ENCODE assay signal across 12 cellular contexts in genomic region chr13:50152224-50152623, GRCh38.
DNase-seq lines count a peak whose midpoint lies in the region; ATAC-seq and TF ChIP-seq lines count a peak whose summit lies in the region.
"Had no signal": no experiment of that assay in that cellular context is flagged by ENCODE, and none has a peak within 500 bp of the region (broad histone marks: within the 10 kb centered on the region; RNA-seq: fewer than 3 reads in every experiment).

No MANE protein-coding gene starts in this region.

- no peaks in the 10 kb centered on the region for H4K20me1 ChIP-seq in BLaER1 treated with 17β-estradiol and CSF1 and Interleukin-3, amounts not matched to agents 10 nM and 100 nM
- H4K20me1 ChIP-seq in KMS-11 (ENCODE audit: insufficient read depth) = no peaks in the 10 kb centered on the region

- H3K36me3 ChIP-seq in BLaER1 treated with 17β-estradiol and CSF1 and Interleukin-3, amounts not matched to agents 10 nM and 100 nM = no peaks in the 10 kb centered on the region
- H3K36me3 ChIP-seq in KMS-11 (ENCODE audit: insufficient read depth) = no peaks in the 10 kb centered on the region
- H3K36me3 ChIP-seq: SJCRH30 had no signal

- no peak for TF ChIP-seq CTCF in KMS-11 (conservative IDR thresholded peaks at IDR 0.05; ENCODE audit: low read depth, low read length)

- ATAC-seq in memory B cell (ENCODE audit: low read depth) (peak; percentile 8), GM18517 (IDR thresholded peaks at IDR 0.05; ENCODE audit: unreplicated experiment) (no peak)

- peak overlapping the region; percentile 48 for H3K4me3 Mint-ChIP-seq in activated naive CD8-positive, alpha-beta T cell treated with anti-CD3 and anti-CD28 coated beads for 36 hours
- peak overlapping the region; percentile 86 for H3K4me3 Mint-ChIP-seq in memory B cell

- no peaks in the 10 kb centered on the region for H3K9me3 ChIP-seq in BLaER1 treated with 17β-estradiol and CSF1 and Interleukin-3, amounts not matched to agents 10 nM and 100 nM (replicated peaks in 1 of 11)
- H3K9me3 ChIP-seq: SJCRH30 had no signal

- no peaks in the 10 kb centered on the region for H3K79me2 ChIP-seq in KMS-11 (ENCODE audit: insufficient read depth, low read depth)

- peaks cover 6 to 16% (median 11%) of the 10 kb centered on the region in 10 experiments; a peak in 16 of 20 replicates for H3K4me1 ChIP-seq in BLaER1 treated with 17β-estradiol and CSF1 and Interleukin-3, amounts not matched to agents 10 nM and 100 nM
- H3K4me1 ChIP-seq in KMS-11 (ENCODE audit: low read depth, poor library complexity, severe bottlenecking) = peaks cover 24% of the 10 kb centered on the region

- no peak overlapping the region; a peak in 1 of 20 replicates for H3K4me3 ChIP-seq in BLaER1 treated with 17β-estradiol and CSF1 and Interleukin-3, amounts not matched to agents 10 nM and 100 nM
- no peak overlapping the region for H3K4me3 ChIP-seq in KMS-11 (IDR thresholded peaks at IDR 0.05; ENCODE audit: insufficient read depth, low read depth, low read length)
- H3K4me3 ChIP-seq: SJCRH30 had no signal

- H3K27ac Mint-ChIP-seq in activated naive CD8-positive, alpha-beta T cell treated with anti-CD3 and anti-CD28 coated beads for 36 hours = no peak overlapping the region
- H3K27ac Mint-ChIP-seq in memory B cell = peak overlapping the region; percentile 93

- H3K27me3 ChIP-seq in BLaER1 treated with 17β-estradiol and CSF1 and Interleukin-3, amounts not matched to agents 10 nM and 100 nM = no peaks in the 10 kb centered on the region
- H3K27me3 ChIP-seq in KMS-11 (ENCODE audit: insufficient read depth, low read depth) = no peaks in the 10 kb centered on the region
- H3K27me3 ChIP-seq: SJCRH30 had no signal

- no peaks in the 10 kb centered on the region for H3K36me3 Mint-ChIP-seq in activated naive CD8-positive, alpha-beta T cell treated with anti-CD3 and anti-CD28 coated beads for 36 hours
- no peaks in the 10 kb centered on the region for H3K36me3 Mint-ChIP-seq in memory B cell

- H3K4me1 Mint-ChIP-seq in activated naive CD8-positive, alpha-beta T cell treated with anti-CD3 and anti-CD28 coated beads for 36 hours = peaks cover 7% of the 10 kb centered on the region
- peaks cover 19% of the 10 kb centered on the region for H3K4me1 Mint-ChIP-seq in memory B cell

- peak overlapping the region; percentile 83 for H2AFZ ChIP-seq in KMS-11 (ENCODE audit: low read depth)

- H3K4me2 ChIP-seq in BLaER1 treated with 17β-estradiol and CSF1 and Interleukin-3, amounts not matched to agents 10 nM and 100 nM = peak overlapping the region; percentile 33 to 71 (median 47); a peak in 21 of 22 replicates
- H3K4me2 ChIP-seq in KMS-11 = peak overlapping the region; percentile 58

- no peak for DNase-seq in activated naive CD8-positive, alpha-beta T cell treated with anti-CD3 and anti-CD28 coated beads for 36 hours
- no peak for DNase-seq in memory B cell (ENCODE audit: low spot score in 2 of 2)
- no peak for DNase-seq in NCI-H345 (lab: John Stamatoyannopoulos, UW)
- DNase-seq in GM19240 (ENCODE audit: insufficient read length, low spot score) = no peak
- no peak for DNase-seq in DMS153 (lab: John Stamatoyannopoulos, UW)
- DNase-seq: H7, NCI-H2081 treated with DMSO at 0.1 percent for 48 hours, retina had no signal

- H3K27ac ChIP-seq in BLaER1 treated with 17β-estradiol and CSF1 and Interleukin-3, amounts not matched to agents 10 nM and 100 nM = no peak overlapping the region
- H3K27ac ChIP-seq in KMS-11 = peak overlapping the region; percentile 41
- H3K27ac ChIP-seq: SJCRH30 had no signal

- H3K9ac ChIP-seq in BLaER1 treated with 17β-estradiol and CSF1 and Interleukin-3, amounts not matched to agents 10 nM and 100 nM = peak overlapping the region in 1 of 11 experiments; percentile 12; a peak in 1 of 22 replicates
- H3K9ac ChIP-seq in KMS-11 = peak overlapping the region; percentile 41; the same call in 1 of the 2 replicates

- H3K9me3 Mint-ChIP-seq in activated naive CD8-positive, alpha-beta T cell treated with anti-CD3 and anti-CD28 coated beads for 36 hours = no peaks in the 10 kb centered on the region
- no peaks in the 10 kb centered on the region for H3K9me3 Mint-ChIP-seq in memory B cell

- peaks cover 4% of the 10 kb centered on the region for H3K27me3 Mint-ChIP-seq in activated naive CD8-positive, alpha-beta T cell treated with anti-CD3 and anti-CD28 coated beads for 36 hours
- H3K27me3 Mint-ChIP-seq in memory B cell = no peaks in the 10 kb centered on the region
